In genomic region chr3:110736332-110736731, GRCh38 we compare ENCODE assay signal across 11 cellular contexts.
DNase-seq lines count a peak whose midpoint lies in the region; ATAC-seq and TF ChIP-seq lines count a peak whose summit lies in the region.
"Had no signal": no experiment of that assay in that cellular context is flagged by ENCODE, and none has a peak within 500 bp of the region (broad histone marks: within the 10 kb centered on the region; RNA-seq: fewer than 3 reads in every experiment).

No MANE protein-coding gene starts in this region.

- H3K4me3 Mint-ChIP-seq in activated naive CD4-positive, alpha-beta T cell treated with anti-CD3 and anti-CD28 coated beads, Interleukin-2, amount 10 ng/mL, durations not matched to agents 7 days and 5 days: no peak overlapping the region
- no peak overlapping the region for H3K4me3 Mint-ChIP-seq in endothelial cell (ENCODE audit: unreplicated experiment)
- H3K4me3 Mint-ChIP-seq: naive thymus-derived CD8-positive, alpha-beta T cell had no signal

- TF ChIP-seq CTCF in endothelial cell (IDR thresholded peaks at IDR 0.05; ENCODE audit: unreplicated experiment): no peak

- CTCF ChIA-PET in activated naive CD4-positive, alpha-beta T cell treated with anti-CD3 and anti-CD28 coated beads, Interleukin-2, amount 10 ng/mL, durations not matched to agents 7 days and 5 days (lab: Charles Lee): no interaction called here
- CTCF ChIA-PET in HEK293T (lab: Yijun Ruan, JAX): no interaction called here

- POLR2A ChIA-PET in HEK293T (lab: Yijun Ruan, JAX): no interaction called here

- DNase-seq in SKM-1 (lab: John Stamatoyannopoulos, UW; ENCODE audit: unreplicated experiment): peak; percentile 4
- no peak for DNase-seq in activated naive CD4-positive, alpha-beta T cell treated with anti-CD3 and anti-CD28 coated beads, Interleukin-2, amount 10 ng/mL, durations not matched to agents 7 days and 5 days
- DNase-seq in HEK293T (ENCODE audit: extremely low spot score): no peak
- no peak for DNase-seq in endothelial cell (ENCODE audit: low spot score)
- DNase-seq in activated T-cell treated with anti-CD3 and anti-CD28 coated beads, Interleukin-2, amount 50 U/mL, for 48 hours: no peak
- DNase-seq: naive thymus-derived CD8-positive, alpha-beta T cell; NCI-H1694 treated with DMSO at 0.1 percent for 48 hours; small intestine had no signal

- ATAC-seq in GM18858 (IDR thresholded peaks at IDR 0.05; ENCODE audit: unreplicated experiment) (peak; percentile 95), GM21737 (IDR thresholded peaks at IDR 0.05; ENCODE audit: unreplicated experiment) (peak; percentile 85), HG03378 (IDR thresholded peaks at IDR 0.05; ENCODE audit: unreplicated experiment) (peak; percentile 94)
- ATAC-seq: naive thymus-derived CD8-positive, alpha-beta T cell had no signal

- no peaks in the 10 kb centered on the region for H3K4me1 Mint-ChIP-seq in activated naive CD4-positive, alpha-beta T cell treated with anti-CD3 and anti-CD28 coated beads, Interleukin-2, amount 10 ng/mL, durations not matched to agents 7 days and 5 days
- H3K4me1 Mint-ChIP-seq in endothelial cell (ENCODE audit: unreplicated experiment): no peaks in the 10 kb centered on the region

- H3K36me3 Mint-ChIP-seq in activated naive CD4-positive, alpha-beta T cell treated with anti-CD3 and anti-CD28 coated beads, Interleukin-2, amount 10 ng/mL, durations not matched to agents 7 days and 5 days: no peaks in the 10 kb centered on the region
- H3K36me3 Mint-ChIP-seq in endothelial cell (ENCODE audit: low read depth, unreplicated experiment): no peaks in the 10 kb centered on the region
- H3K36me3 Mint-ChIP-seq: naive thymus-derived CD8-positive, alpha-beta T cell had no signal

- H3K27me3 Mint-ChIP-seq in activated naive CD4-positive, alpha-beta T cell treated with anti-CD3 and anti-CD28 coated beads, Interleukin-2, amount 10 ng/mL, durations not matched to agents 7 days and 5 days: no peaks in the 10 kb centered on the region
- no peaks in the 10 kb centered on the region for H3K27me3 Mint-ChIP-seq in endothelial cell (ENCODE audit: unreplicated experiment)

- no peak overlapping the region for H3K27ac Mint-ChIP-seq in activated naive CD4-positive, alpha-beta T cell treated with anti-CD3 and anti-CD28 coated beads, Interleukin-2, amount 10 ng/mL, durations not matched to agents 7 days and 5 days
- no peak overlapping the region for H3K27ac Mint-ChIP-seq in endothelial cell (ENCODE audit: unreplicated experiment)

- H3K9me3 Mint-ChIP-seq in activated naive CD4-positive, alpha-beta T cell treated with anti-CD3 and anti-CD28 coated beads, Interleukin-2, amount 10 ng/mL, durations not matched to agents 7 days and 5 days: no peaks in the 10 kb centered on the region
- H3K9me3 Mint-ChIP-seq in endothelial cell (ENCODE audit: unreplicated experiment): no peaks in the 10 kb centered on the region

TF ChIP-seq in HEK293T, 16 proteins besides CTCF, POLR2A, EP300 and RAD21:
- TF ChIP-seq FOXM1 (IDR thresholded peaks at IDR 0.05; ENCODE audit: borderline replicate concordance) (no peak), ZNF384 (IDR thresholded peaks at IDR 0.05) (no peak), TARDBP (IDR thresholded peaks at IDR 0.05) (no peak), SP1 (IDR thresholded peaks at IDR 0.05) (no peak)
